In genomic region chr16:14286381-14287230, GRCh38 we compare ENCODE assay signal across 8 cellular contexts.
DNase-seq lines count a peak whose midpoint lies in the region; ATAC-seq and TF ChIP-seq lines count a peak whose summit lies in the region.

No MANE protein-coding gene starts in this region.

- DNase-seq in GM13977 (ENCODE audit: low spot score) (peak; percentile 55), fibroblast of pulmonary artery (ENCODE audit: low read depth) (peak; percentile 49), osteocyte (ENCODE audit: extremely low spot score, unreplicated experiment) (no peak), A172 (ENCODE audit: low spot score) (no peak), GOT3 (lab: John Stamatoyannopoulos, UW) (no peak)
- peak; percentile 40 for DNase-seq in activated CD4-positive, alpha-beta memory T cell treated with anti-CD3 and anti-CD28 coated beads, Interleukin-2, amount 10 ng/mL, durations not matched to agents 7 days and 5 days

- peaks cover 12% of the 10 kb centered on the region for H3K9me3 Mint-ChIP-seq in activated CD4-positive, alpha-beta memory T cell treated with anti-CD3 and anti-CD28 coated beads, Interleukin-2, amount 10 ng/mL, durations not matched to agents 7 days and 5 days
- peaks cover 6% of the 10 kb centered on the region for H3K9me3 Mint-ChIP-seq in osteocyte (ENCODE audit: unreplicated experiment)

- no peaks in the 10 kb centered on the region for H3K27me3 Mint-ChIP-seq in activated CD4-positive, alpha-beta memory T cell treated with anti-CD3 and anti-CD28 coated beads, Interleukin-2, amount 10 ng/mL, durations not matched to agents 7 days and 5 days
- peaks cover 3% of the 10 kb centered on the region for H3K27me3 Mint-ChIP-seq in osteocyte (ENCODE audit: unreplicated experiment)

- no peak overlapping the region for H3K27ac Mint-ChIP-seq in activated CD4-positive, alpha-beta memory T cell treated with anti-CD3 and anti-CD28 coated beads, Interleukin-2, amount 10 ng/mL, durations not matched to agents 7 days and 5 days
- peak overlapping the region; percentile 83 for H3K27ac Mint-ChIP-seq in osteocyte (ENCODE audit: unreplicated experiment)

- H3K36me3 Mint-ChIP-seq in activated CD4-positive, alpha-beta memory T cell treated with anti-CD3 and anti-CD28 coated beads, Interleukin-2, amount 10 ng/mL, durations not matched to agents 7 days and 5 days (ENCODE audit: low read depth): peaks cover 12% of the 10 kb centered on the region
- peaks cover 3% of the 10 kb centered on the region for H3K36me3 Mint-ChIP-seq in osteocyte (ENCODE audit: unreplicated experiment)

- TF ChIP-seq CTCF in GM13977 (IDR thresholded peaks at IDR 0.05; ENCODE audit: extremely low read depth, insufficient read depth, missing control alignments): peak; percentile 34
- TF ChIP-seq CTCF in fibroblast of pulmonary artery (IDR thresholded peaks at IDR 0.05; ENCODE audit: low read length, missing control alignments): no peak
- no peak for TF ChIP-seq CTCF in osteocyte (IDR thresholded peaks at IDR 0.05)

- H3K4me1 Mint-ChIP-seq in activated CD4-positive, alpha-beta memory T cell treated with anti-CD3 and anti-CD28 coated beads, Interleukin-2, amount 10 ng/mL, durations not matched to agents 7 days and 5 days: peaks cover 17% of the 10 kb centered on the region
- peaks cover 13% of the 10 kb centered on the region for H3K4me1 Mint-ChIP-seq in osteocyte (ENCODE audit: unreplicated experiment)

- peak; percentile 26 for ATAC-seq in HG02870 (IDR thresholded peaks at IDR 0.05; ENCODE audit: unreplicated experiment)
- no peak for ATAC-seq in GM19324 (IDR thresholded peaks at IDR 0.05; ENCODE audit: low FRiP score, unreplicated experiment)

- POLR2A ChIA-PET in activated CD4-positive, alpha-beta memory T cell treated with anti-CD3 and anti-CD28 coated beads, Interleukin-2, amount 10 ng/mL, durations not matched to agents 7 days and 5 days (lab: Charles Lee): interaction anchor here (1.0 to 1.9 kb wide), 5 partner anchors 43 to 367 kb away, joined by 3 to 6 read pairs (median 5); partner anchors contain the start of gene ERCC4

- H3K4me3 Mint-ChIP-seq in activated CD4-positive, alpha-beta memory T cell treated with anti-CD3 and anti-CD28 coated beads, Interleukin-2, amount 10 ng/mL, durations not matched to agents 7 days and 5 days: peak overlapping the region; percentile 93
- H3K4me3 Mint-ChIP-seq in osteocyte (ENCODE audit: unreplicated experiment): peak overlapping the region; percentile 73

- peak overlapping the region; percentile 51 for H3K4me3 ChIP-seq in fibroblast of pulmonary artery (replicated peaks; ENCODE audit: low read depth, low read length)

- in situ Hi-C loops in GM13977 (cut with MboI; ENCODE audit: low pct_unique_long_range_greater_than_20kb, low sequenced_read_pairs, unreplicated experiment): loop anchor here (10.0 kb wide), 1 partner anchor 362 kb away; the partner anchor contains the start of gene ERCC4

- CTCF ChIA-PET in activated CD4-positive, alpha-beta memory T cell treated with anti-CD3 and anti-CD28 coated beads, Interleukin-2, amount 10 ng/mL, durations not matched to agents 7 days and 5 days (lab: Charles Lee): interaction anchor here (0.6 to 2.6 kb wide), 6 partner anchors 36 to 369 kb away, joined by 3 to 28 read pairs (median 6); partner anchors contain the start of gene ERCC4

Comparison
In these comparisons a context has a peak if more than half of its experiments do, and no peak if none do; other contexts are left out.
1. DNase-seq: peak in GM13977 (single experiment), activated CD4-positive, alpha-beta memory T cell treated with anti-CD3 and anti-CD28 coated beads, Interleukin-2, amount 10 ng/mL, durations not matched to agents 7 days and 5 days (single experiment) and fibroblast of pulmonary artery (single experiment); none in osteocyte (single experiment), A172 (single experiment) and GOT3 (single experiment).